In genomic region chr9:101323129-101323528, GRCh38 we compare ENCODE assay signal across 27 cellular contexts.
A peak's percentile ranks its signal among the peaks of the same experiment; 100 is the strongest.
DNase-seq lines count a peak whose midpoint lies in the region; ATAC-seq, FAIRE-seq and TF ChIP-seq lines count a peak whose summit lies in the region.
"Had no signal": no experiment of that assay in that cellular context is flagged by ENCODE, and none has a peak within 500 bp of the region (broad histone marks: within the 10 kb centered on the region; RNA-seq: fewer than 3 reads in every experiment).

No MANE protein-coding gene starts in this region.

- no peak overlapping the region for H3K4me3 Mint-ChIP-seq in Calu3 (ENCODE audit: low read depth, unreplicated experiment)
- no peak overlapping the region for H3K4me3 Mint-ChIP-seq in stimulated activated effector memory CD8-positive, alpha-beta T cell treated with anti-CD3 and anti-CD28 coated beads, Interleukin-12 subunit alpha, Interleukin-12 subunit beta, amount 100 ng/mL, for 72 hours
- H3K4me3 Mint-ChIP-seq: CD14-positive monocyte; CD4-positive, alpha-beta memory T cell; CD4-positive, CD25-positive, alpha-beta regulatory T cell; CD8-positive, alpha-beta memory T cell had no signal

- TF ChIP-seq EP300 in A549 (IDR thresholded peaks at IDR 0.05) (no peak), HepG2 (IDR thresholded peaks at IDR 0.05; ENCODE audit: low read depth in 2 of 2, low read length in 2 of 2) (no peak), HepG2 (CRISPR knock-in tag; IDR thresholded peaks at IDR 0.05; ENCODE audit: borderline replicate concordance) (no peak)

- H3K36me3 Mint-ChIP-seq in Calu3 (ENCODE audit: insufficient read depth, unreplicated experiment), result no peaks in the 10 kb centered on the region
- H3K36me3 Mint-ChIP-seq in stimulated activated effector memory CD8-positive, alpha-beta T cell treated with anti-CD3 and anti-CD28 coated beads, Interleukin-12 subunit alpha, Interleukin-12 subunit beta, amount 100 ng/mL, for 72 hours, result no peaks in the 10 kb centered on the region
- H3K36me3 Mint-ChIP-seq: CD14-positive monocyte; CD4-positive, alpha-beta memory T cell; CD4-positive, CD25-positive, alpha-beta regulatory T cell; CD8-positive, alpha-beta memory T cell had no signal

- 84% methylated on average over 3 of the region's 3 CpGs for WGBS in A549 (ENCODE audit: missing lambda C conversion rate)
- 85% methylated on average over 3 of the region's 3 CpGs for WGBS in HepG2 (ENCODE audit: low lambda C conversion rate)
- WGBS in right lobe of liver (ENCODE audit: insufficient coverage, low coverage, low lambda C conversion rate, missing lambda C conversion rate), result 45% methylated on average over 3 of the region's 3 CpGs

- peak overlapping the region; percentile 71 for H3K9ac ChIP-seq in HepG2 (ENCODE audit: insufficient read depth, low read depth, low read length)
- H3K9ac ChIP-seq: BLaER1 had no signal

- ATAC-seq in A549 (no peak), HepG2 (peak; percentile 21), right lobe of liver (no peak)
- no peak for ATAC-seq in stimulated activated effector memory CD8-positive, alpha-beta T cell treated with anti-CD3 and anti-CD28 coated beads, Interleukin-12 subunit alpha, Interleukin-12 subunit beta, amount 100 ng/mL, for 72 hours
- ATAC-seq: GM12878 had no signal

- TF ChIP-seq POLR2A in A549 (IDR thresholded peaks at IDR 0.05; ENCODE audit: low read length) (no peak), HepG2 (IDR thresholded peaks at IDR 0.05; ENCODE audit: insufficient read depth in 1 of 2, low read depth in 2 of 2, low read length in 2 of 2) (no peak; a peak in 1 of 4 replicates), right lobe of liver (IDR thresholded peaks at IDR 0.05) (no peak)

- peaks cover 3% of the 10 kb centered on the region for H3K9me3 Mint-ChIP-seq in Calu3 (ENCODE audit: low read depth, unreplicated experiment)
- peaks cover 5% of the 10 kb centered on the region for H3K9me3 Mint-ChIP-seq in stimulated activated effector memory CD8-positive, alpha-beta T cell treated with anti-CD3 and anti-CD28 coated beads, Interleukin-12 subunit alpha, Interleukin-12 subunit beta, amount 100 ng/mL, for 72 hours

- H3K27me3 ChIP-seq in HepG2 (ENCODE audit: control insufficient read depth in 1 of 2, insufficient read depth in 2 of 2, low read length in 2 of 2) (no peaks in the 10 kb centered on the region), right lobe of liver (no peaks in the 10 kb centered on the region)
- H3K27me3 ChIP-seq: BLaER1 had no signal

- no peaks in the 10 kb centered on the region for H3K27me3 Mint-ChIP-seq in Calu3 (ENCODE audit: unreplicated experiment)

- H3K4me1 ChIP-seq in A549 (peaks cover 47% of the 10 kb centered on the region), HepG2 (ENCODE audit: insufficient read depth, low read length) (peaks cover 78% of the 10 kb centered on the region), right lobe of liver (peaks cover 0 to 46% (median 17%) of the 10 kb centered on the region in 4 donors)
- H3K4me1 ChIP-seq: BE2C, BLaER1 had no signal

- H3K4me2 ChIP-seq in A549 (peak overlapping the region; percentile 59; the same call in 2 of the 3 replicates), HepG2 (ENCODE audit: low read depth, low read length) (no peak overlapping the region)
- H3K4me2 ChIP-seq: BLaER1 had no signal

- TF ChIP-seq CTCF in A549 (IDR thresholded peaks at IDR 0.05) (no peak), Calu3 (IDR thresholded peaks at IDR 0.05; ENCODE audit: unreplicated experiment) (no peak), HepG2 (CRISPR knock-in tag; IDR thresholded peaks at IDR 0.05) (no peak), right lobe of liver (IDR thresholded peaks at IDR 0.05) (no peak)

- DNase-seq in A549 (ENCODE audit: low read depth in 1 of 2, low spot score in 1 of 2) (no peak), Calu3 (no peak), HepG2 (ENCODE audit: low spot score) (no peak), right lobe of liver (no peak), NCI-H2227 (lab: John Stamatoyannopoulos, UW; ENCODE audit: unreplicated experiment) (no peak), NCI-H510A treated with DMSO at 0.1 percent for 48 hours (lab: John Stamatoyannopoulos, UW) (no peak)
- no peak for DNase-seq in stimulated activated effector memory CD8-positive, alpha-beta T cell treated with anti-CD3 and anti-CD28 coated beads, Interleukin-12 subunit alpha, Interleukin-12 subunit beta, amount 100 ng/mL, for 72 hours (ENCODE audit: low spot score in 2 of 2)
- DNase-seq: ACHN; BE2C; C1 segment of cervical spinal cord; CD4-positive, alpha-beta memory T cell; CD4-positive, CD25-positive, alpha-beta regulatory T cell; CD8-positive, alpha-beta memory T cell; COR-L47; DMS 273 treated with DMSO at 0.1 percent for 48 hours; DMS153; DMS79; DND-41; EL; GDM1 had no signal

- H3K36me3 ChIP-seq in HepG2 (replicated peaks in 1 of 2; ENCODE audit: control insufficient read depth in 1 of 2, insufficient read depth in 2 of 2, low read length in 2 of 2), result peaks cover 0 to 1% of the 10 kb centered on the region in 2 experiments; a peak in 1 of 5 replicates
- H3K36me3 ChIP-seq in right lobe of liver, result no peaks in the 10 kb centered on the region
- H3K36me3 ChIP-seq: BE2C, BLaER1 had no signal

- CTCF ChIA-PET in A549 (lab: Yijun Ruan, JAX), result interaction anchor here (3.9 to 7.4 kb wide), 2 partner anchors 12 to 65 kb away, joined by 14 to 39 read pairs; no protein-coding TSS in a partner anchor
- CTCF ChIA-PET in Calu3 (lab: Charles Lee), result no interaction called here
- CTCF ChIA-PET in HepG2 (lab: Yijun Ruan, JAX; ENCODE audit: low intra/inter-chr PET ratio, low total read pairs), result no interaction called here

- H3K4me3 ChIP-seq in A549 (no peak overlapping the region), HepG2 (replicated peaks in 1 of 3; ENCODE audit: insufficient read depth in 1 of 3, low read depth in 2 of 3, low read length in 3 of 3) (no peak overlapping the region), right lobe of liver (no peak overlapping the region)
- H3K4me3 ChIP-seq: BLaER1, GM12878 had no signal

- H4K20me1 ChIP-seq in HepG2 (ENCODE audit: insufficient read depth, low read length), result no peaks in the 10 kb centered on the region
- H4K20me1 ChIP-seq: BLaER1 had no signal

- H3K79me2 ChIP-seq in HepG2 (ENCODE audit: insufficient read depth, low read length), result no peaks in the 10 kb centered on the region

- peak overlapping the region; percentile 52 for H3K27ac Mint-ChIP-seq in Calu3 (ENCODE audit: unreplicated experiment)
- no peak overlapping the region for H3K27ac Mint-ChIP-seq in stimulated activated effector memory CD8-positive, alpha-beta T cell treated with anti-CD3 and anti-CD28 coated beads, Interleukin-12 subunit alpha, Interleukin-12 subunit beta, amount 100 ng/mL, for 72 hours
- H3K27ac Mint-ChIP-seq: CD14-positive monocyte; CD4-positive, alpha-beta memory T cell; CD4-positive, CD25-positive, alpha-beta regulatory T cell; CD8-positive, alpha-beta memory T cell had no signal

- no peak overlapping the region for H2AFZ ChIP-seq in HepG2 (ENCODE audit: low read length)

- POLR2A ChIA-PET in A549 (lab: Yijun Ruan, JAX) (no interaction called here), HepG2 (lab: Yijun Ruan, JAX) (interaction anchor here (0.7 to 5.3 kb wide), 12 partner anchors 9 to 123 kb away, joined by 3 to 116 read pairs (median 24); partner anchors contain the start of genes MRPL50 and ZNF189)

- BruUV-seq in Calu3 (replicated peaks; lab: Mats Ljungman, UMichigan) (no TSS peak), HepG2 (replicated peaks; lab: Mats Ljungman, UMichigan) (no TSS peak)

- H3K4me1 Mint-ChIP-seq in Calu3 (ENCODE audit: low read depth, unreplicated experiment), result peaks cover 34% of the 10 kb centered on the region
- H3K4me1 Mint-ChIP-seq in stimulated activated effector memory CD8-positive, alpha-beta T cell treated with anti-CD3 and anti-CD28 coated beads, Interleukin-12 subunit alpha, Interleukin-12 subunit beta, amount 100 ng/mL, for 72 hours, result no peaks in the 10 kb centered on the region
- H3K4me1 Mint-ChIP-seq: CD14-positive monocyte; CD4-positive, alpha-beta memory T cell; CD4-positive, CD25-positive, alpha-beta regulatory T cell; CD8-positive, alpha-beta memory T cell had no signal

- TF ChIP-seq RAD21 in A549 (conservative IDR thresholded peaks at IDR 0.05 in 1 of 2, IDR thresholded peaks at IDR 0.05 in 1 of 2) (no peak), HepG2 (CRISPR knock-in tag; IDR thresholded peaks at IDR 0.05) (no peak)

- no peak for FAIRE-seq in A549 (lab: Jason Lieb, UNC)
- FAIRE-seq in HepG2 (lab: Jason Lieb, UNC), result no peak
- FAIRE-seq: GM12878, GM12892, GM18507, GM19239 had no signal

- peak overlapping the region; percentile 83 to 92 for H3K27ac ChIP-seq in A549
- peak overlapping the region; percentile 97 for H3K27ac ChIP-seq in HepG2 (ENCODE audit: extremely low read length, insufficient read depth, low read length)
- H3K27ac ChIP-seq in right lobe of liver, result peak overlapping the region; percentile 80 to 95 (median 95)
- H3K27ac ChIP-seq: 22Rv1, BLaER1 had no signal

- no peaks in the 10 kb centered on the region for H3K9me3 ChIP-seq in A549
- H3K9me3 ChIP-seq in HepG2 (ENCODE audit: low read length), result peaks cover 12% of the 10 kb centered on the region; the same call in 1 of the 2 replicates
- no peaks in the 10 kb centered on the region for H3K9me3 ChIP-seq in right lobe of liver
- H3K9me3 ChIP-seq: BE2C had no signal

- intact Hi-C loops in Calu3 (cut with micrococcal nuclease; ENCODE audit: unreplicated experiment) (no loop called here), HepG2 (cut with micrococcal nuclease; ENCODE audit: unreplicated experiment) (no loop called here), right lobe of liver (cut with DNase I) (no loop called here)

- in situ Hi-C loops in HepG2 (cut with HindIII; ENCODE audit: extremely low pct_ligation_motif_present, low pct_unique_long_range_greater_than_20kb), result loop anchor here (5.0 to 10.0 kb wide), 2 partner anchors 64 to 212 kb away; partner anchors contain the start of genes BAAT and RNF20

TF ChIP-seq in A549, 52 proteins besides CTCF, POLR2A, EP300 and RAD21 (continues in another document):
- TF ChIP-seq CBX2 (IDR thresholded peaks at IDR 0.05; ENCODE audit: borderline replicate concordance, low read depth) (no peak), NPAS2 (CRISPR knock-in tag; IDR thresholded peaks at IDR 0.05; ENCODE audit: borderline replicate concordance) (no peak), RFX5 (IDR thresholded peaks at IDR 0.05) (no peak), SREBF2 (IDR thresholded peaks at IDR 0.05) (no peak), RNF2 (IDR thresholded peaks at IDR 0.05; ENCODE audit: borderline replicate concordance, low read depth) (no peak)
